In the genomic region with DNA sequence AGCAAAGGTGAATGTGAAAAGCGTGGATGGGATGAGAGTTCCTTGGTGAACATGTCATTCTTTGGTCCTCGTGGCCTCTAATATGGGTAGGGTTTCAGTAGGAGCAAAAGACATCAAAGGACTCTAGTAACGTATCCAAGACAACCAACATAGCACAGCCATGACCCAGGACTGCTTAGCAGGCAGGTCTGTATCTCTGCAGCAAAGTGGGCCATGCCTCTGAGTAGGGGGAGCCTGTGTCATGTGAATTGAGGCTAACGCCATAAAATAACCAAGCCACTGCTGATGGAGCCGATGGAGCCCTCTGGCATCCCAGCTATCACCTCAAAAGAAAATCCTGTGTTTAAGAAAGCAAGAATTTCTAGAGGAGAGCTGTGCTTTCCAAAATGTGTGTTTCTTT, we compare ENCODE assay signal across 17 cellular contexts.
"Had no signal": no experiment of that assay in that cellular context is flagged by ENCODE, and none has a peak within 500 bp of the region (broad histone marks: within the 10 kb centered on the region; RNA-seq: fewer than 3 reads in every experiment).

No MANE protein-coding gene starts in this region.

- H3K9ac ChIP-seq: neural progenitor cell had no signal

- H3K27ac ChIP-seq: foreskin keratinocyte, neural progenitor cell, ovary, stomach had no signal

- H3K27me3 ChIP-seq: neural progenitor cell, ovary had no signal

- ATAC-seq: foreskin keratinocyte; left colon; mucosa of descending colon; naive thymus-derived CD8-positive, alpha-beta T cell; right cardiac atrium had no signal

- H3K27ac Mint-ChIP-seq: dendritic cell treated with granulocyte-macrophage colony-stimulating factor and Interleukin-4, amounts not matched to agents 40 ng/mL and 50 ng/mL, for 4 days; naive thymus-derived CD8-positive, alpha-beta T cell; neural progenitor cell had no signal

- H3K4me3 ChIP-seq: mucosa of descending colon, neural progenitor cell, ovary, stomach, thoracic aorta had no signal

- H3K36me3 Mint-ChIP-seq: naive thymus-derived CD8-positive, alpha-beta T cell; neural progenitor cell had no signal

- H3K4me3 Mint-ChIP-seq: dendritic cell treated with granulocyte-macrophage colony-stimulating factor and Interleukin-4, amounts not matched to agents 40 ng/mL and 50 ng/mL, for 4 days; naive thymus-derived CD8-positive, alpha-beta T cell; neural progenitor cell had no signal

- H3K36me3 ChIP-seq: neural progenitor cell, ovary, stomach, thoracic aorta had no signal

- H3K9me3 Mint-ChIP-seq: dendritic cell treated with granulocyte-macrophage colony-stimulating factor and Interleukin-4, amounts not matched to agents 40 ng/mL and 50 ng/mL, for 4 days; naive thymus-derived CD8-positive, alpha-beta T cell had no signal

- H3K9me3 ChIP-seq: mucosa of descending colon, ovary, stomach, thoracic aorta had no signal

- DNase-seq: erythroblast; foreskin keratinocyte; left colon; mucosa of descending colon; naive thymus-derived CD8-positive, alpha-beta T cell; nucleus accumbens; ovary; right cardiac atrium; small intestine; stimulated activated CD4-positive, alpha-beta T cell treated with anti-CD3 and anti-CD28 coated beads, Interleukin-12 subunit alpha, Interleukin-12 subunit beta, amount 100 ng/mL, for 4 hours; stimulated activated naive CD4-positive, alpha-beta T cell; stomach; substantia nigra; trophoblast cell had no signal

- H3K4me1 ChIP-seq: foreskin keratinocyte, neural progenitor cell had no signal
